ENCODE assay signal across 8 cellular contexts in genomic region chr6:132511159-132511835, GRCh38. TPM values are rescaled to one million over a fixed set of nuclear protein-coding genes. Genes with fewer than 3 reads are reported as not detected.
DNase-seq lines count a peak whose midpoint lies in the region; ATAC-seq and TF ChIP-seq lines count a peak whose summit lies in the region.

No MANE protein-coding gene starts in this region.

- H3K4me2 ChIP-seq in H9 (ENCODE audit: insufficient read depth, insufficient read length, low read length) (no peak overlapping the region), mesenchymal stem cell (ENCODE audit: low read length, poor library complexity, severe bottlenecking) (peak overlapping the region; percentile 78)

- H3K27me3 ChIP-seq in AG04450 (ENCODE audit: control insufficient read depth, insufficient read depth, low read length) (peaks cover 3% of the 10 kb centered on the region), H9 (ENCODE audit: insufficient read depth, low read length) (no peaks in the 10 kb centered on the region), mesenchymal stem cell (ENCODE audit: control insufficient read depth in 1 of 2, insufficient read depth in 1 of 2, low read length in 2 of 2) (no peaks in the 10 kb centered on the region)

- no peak overlapping the region for H4K5ac ChIP-seq in H9 (ENCODE audit: insufficient read length, low read depth, low read length)

- H3K36me3 Mint-ChIP-seq in H9 (ENCODE audit: insufficient read depth in 1 of 3, low read depth in 3 of 3), result peaks cover 0 to 9% (median 8%) of the 10 kb centered on the region in 3 experiments; a peak in 3 of 7 replicates

- H3K9me3 Mint-ChIP-seq in H9, result no peaks in the 10 kb centered on the region

- H2AFZ ChIP-seq in H9 (ENCODE audit: low read length) (no peak overlapping the region), mesenchymal stem cell (ENCODE audit: low read depth, low read length) (no peak overlapping the region)

- POLR2A ChIA-PET in AG04450 (lab: Yijun Ruan, JAX), result no interaction called here

- H3K4ac ChIP-seq in H9 (ENCODE audit: low read depth, low read length) (no peak overlapping the region), mesenchymal stem cell (ENCODE audit: low read depth in 1 of 2, low read length in 2 of 2) (no peak overlapping the region)

- H2BK20ac ChIP-seq in H9 (ENCODE audit: low read depth, low read length, poor library complexity, severe bottlenecking), result no peak overlapping the region

- H3K9ac ChIP-seq in H9 (ENCODE audit: extremely low read depth, insufficient read length, low read length) (no peak overlapping the region), mesenchymal stem cell (ENCODE audit: low read length) (peak overlapping the region; percentile 91)

- peaks cover 3% of the 10 kb centered on the region for H3K79me1 ChIP-seq in H9 (ENCODE audit: insufficient read depth, low read depth, low read length, poor library complexity, severe bottlenecking)
- no peaks in the 10 kb centered on the region for H3K79me1 ChIP-seq in mesenchymal stem cell (replicated peaks; ENCODE audit: low read length, poor library complexity, severe bottlenecking)

- no peak for ATAC-seq in HG03457 (IDR thresholded peaks at IDR 0.05; ENCODE audit: unreplicated experiment)
- ATAC-seq in GM19455 (IDR thresholded peaks at IDR 0.05; ENCODE audit: unreplicated experiment), result no peak

- no peak overlapping the region for H4K8ac ChIP-seq in H9 (replicated peaks; ENCODE audit: insufficient read length, low read depth, low read length)
- H4K8ac ChIP-seq in mesenchymal stem cell (ENCODE audit: low read length), result no peak overlapping the region

- no peaks in the 10 kb centered on the region; the same call in 1 of the 2 replicates for H3K4me1 ChIP-seq in H9 (ENCODE audit: insufficient read depth, low read length)
- no peaks in the 10 kb centered on the region for H3K4me1 ChIP-seq in mesenchymal stem cell (ENCODE audit: control insufficient read depth, insufficient read depth, low read depth, low read length)

- peaks cover 12% of the 10 kb centered on the region for H3K27me3 Mint-ChIP-seq in H9 (ENCODE audit: low read depth)

- H2BK15ac ChIP-seq in H9 (ENCODE audit: low read depth, low read length) (no peak overlapping the region), mesenchymal stem cell (ENCODE audit: low read depth, poor library complexity, severe bottlenecking) (no peak overlapping the region)

- H4K91ac ChIP-seq in H9 (ENCODE audit: insufficient read length, low read depth, low read length), result no peak overlapping the region
- no peak overlapping the region for H4K91ac ChIP-seq in mesenchymal stem cell (ENCODE audit: low read length)

- H3K14ac ChIP-seq in H9 (ENCODE audit: insufficient read depth, low read length) (no peak overlapping the region), mesenchymal stem cell (ENCODE audit: low read length in 2 of 2) (no peak overlapping the region)

- H2BK12ac ChIP-seq in H9 (ENCODE audit: insufficient read length, low read depth, low read length) (no peak overlapping the region), mesenchymal stem cell (ENCODE audit: low read length in 2 of 2) (no peak overlapping the region)

- H3K36me3 ChIP-seq in mesenchymal stem cell (ENCODE audit: control insufficient read depth in 1 of 2, insufficient read depth in 2 of 2, low read depth in 1 of 2, low read length in 2 of 2), result peaks cover 9 to 23% of the 10 kb centered on the region in 2 experiments

- CTCF ChIA-PET in AG04450 (lab: Charles Lee), result interaction anchor here (0.8 to 1.9 kb wide), 2 partner anchors 19 to 231 kb away, joined by 4 to 10 read pairs; no protein-coding TSS in a partner anchor

- in situ Hi-C loops in astrocyte of the spinal cord (cut with HindIII; ENCODE audit: low sequenced_read_pairs), result no loop called here

- no CpG with 5 or more reads among the region's 5 CpGs for WGBS in H9 (ENCODE audit: extremely low coverage, insufficient read length, low lambda C conversion rate)
- WGBS in mesenchymal stem cell, result 71% methylated on average over 4 of the region's 5 CpGs

- H2AK5ac ChIP-seq in H9 (ENCODE audit: insufficient read length, low read length), result no peak overlapping the region
- H2AK5ac ChIP-seq in mesenchymal stem cell (ENCODE audit: low read length, severe bottlenecking), result no peak overlapping the region

- H3K23me2 ChIP-seq in H9 (ENCODE audit: insufficient read length, low read depth, low read length, poor library complexity, severe bottlenecking), result no peaks in the 10 kb centered on the region

- no peaks in the 10 kb centered on the region for H4K20me1 ChIP-seq in H9 (ENCODE audit: control insufficient read depth, insufficient read depth, insufficient read length)

- H3K79me2 ChIP-seq in H9 (ENCODE audit: insufficient read depth, low read length), result peaks cover 4% of the 10 kb centered on the region; the same call in 1 of the 2 replicates

- DNase-seq in AG04450 (ENCODE audit: low read depth, low spot score) (no peak), H9 (no peak), astrocyte of the spinal cord (ENCODE audit: low read depth, low spot score) (no peak), mesenchymal stem cell (peak; percentile 36), cortex of kidney (lab: John Stamatoyannopoulos, UW) (no peak), AG08395 (ENCODE audit: low spot score) (no peak)

- peaks cover 16% of the 10 kb centered on the region in 2 experiments for H3K4me1 Mint-ChIP-seq in H9

- no peak overlapping the region for H2BK5ac ChIP-seq in H9 (ENCODE audit: insufficient read length, low read length)
- H2BK5ac ChIP-seq in mesenchymal stem cell (ENCODE audit: low read depth, low read length, poor library complexity, severe bottlenecking), result no peak overlapping the region

- H3K18ac ChIP-seq in H9 (ENCODE audit: insufficient read length, low read depth, low read length) (no peak overlapping the region), mesenchymal stem cell (ENCODE audit: low read depth in 1 of 2, low read length in 2 of 2) (no peak overlapping the region)

- H3T11ph ChIP-seq in H9 (ENCODE audit: low read length), result no peak overlapping the region

- H3K4me3 ChIP-seq in AG04450 (ENCODE audit: low read depth, low read length), result peak overlapping the region; percentile 80
- peak overlapping the region; percentile 82 for H3K4me3 ChIP-seq in astrocyte of the spinal cord (ENCODE audit: low read depth, low read length)
- peak overlapping the region in 1 of 2 experiments; percentile 78 for H3K4me3 ChIP-seq in mesenchymal stem cell (ENCODE audit: insufficient read depth in 1 of 2, low read depth in 1 of 2, low read length in 2 of 2)

- H2BK120ac ChIP-seq in H9 (ENCODE audit: low read depth, low read length, poor library complexity, severe bottlenecking) (no peak overlapping the region), mesenchymal stem cell (ENCODE audit: low read depth, low read length) (no peak overlapping the region)

- no peak overlapping the region for H3K56ac ChIP-seq in H9 (ENCODE audit: insufficient read length, low read depth, low read length)

- no peak for TF ChIP-seq CTCF in AG04450 (IDR thresholded peaks at IDR 0.05; ENCODE audit: low read depth, low read length)
- TF ChIP-seq CTCF in H9 (conservative IDR thresholded peaks at IDR 0.05), result no peak
- no peak for TF ChIP-seq CTCF in astrocyte of the spinal cord (IDR thresholded peaks at IDR 0.05; ENCODE audit: low read depth, low read length)

- H3K23ac ChIP-seq in H9 (ENCODE audit: insufficient read length, low read depth, low read length) (no peak overlapping the region), mesenchymal stem cell (ENCODE audit: low read length in 2 of 2) (no peak overlapping the region)

- no peak overlapping the region for H3K27ac ChIP-seq in AG04450 (ENCODE audit: low read depth, low read length)
- H3K27ac ChIP-seq in H9 (ENCODE audit: insufficient read length, low read depth, low read length), result no peak overlapping the region
- peak overlapping the region; percentile 69 for H3K27ac ChIP-seq in mesenchymal stem cell (ENCODE audit: low read length, poor library complexity, severe bottlenecking)

- peak overlapping the region in 2 of 3 experiments; percentile 9 to 29; a peak in 3 of 7 replicates for H3K27ac Mint-ChIP-seq in H9

- no peaks in the 10 kb centered on the region for H3K9me3 ChIP-seq in AG04450 (ENCODE audit: control insufficient read depth, insufficient read depth, low read length)
- no peaks in the 10 kb centered on the region for H3K9me3 ChIP-seq in H9 (ENCODE audit: control insufficient read depth, low read depth, low read length)
- no peaks in the 10 kb centered on the region for H3K9me3 ChIP-seq in mesenchymal stem cell (ENCODE audit: control insufficient read depth, low read length)

- H3K4me3 Mint-ChIP-seq in H9, result peak overlapping the region; percentile 91 to 92; a peak in 3 of 5 replicates

RNA-seq across cellular contexts. Expression of gene STX7, which starts 1.6 kb away (rescaled TPM):
- polyA plus RNA-seq in AG04450 (2011; rRNA removed), result 37.0 and 42.7 TPM in 2 replicates
- polyA minus RNA-seq in AG04450 (2011; rRNA and poly(A)+ RNA removed), result 43.2 and 53.3 TPM in 2 replicates
- total RNA-seq in H9 (2021), result 26.8 and 30.0 TPM in 2 replicates
- polyA plus RNA-seq in mesenchymal stem cell (2013, experiment 1 of 2), result 32.9 TPM
- 31.0 TPM for polyA plus RNA-seq in mesenchymal stem cell (2013, experiment 2 of 2)

RNA-seq across cellular contexts. Expression of gene TAAR9, which starts 26.8 kb away (rescaled TPM):
- not detected in 2 replicates for polyA plus RNA-seq in AG04450 (2011; rRNA removed)
- polyA minus RNA-seq in AG04450 (2011; rRNA and poly(A)+ RNA removed), result not detected in 2 replicates
- not detected in 2 replicates for total RNA-seq in H9 (2021)
- polyA plus RNA-seq in mesenchymal stem cell (2013, experiment 1 of 2), result not detected
- polyA plus RNA-seq in mesenchymal stem cell (2013, experiment 2 of 2), result not detected

RNA-seq across cellular contexts. Expression of gene TAAR8, which starts 41.2 kb away (rescaled TPM):
- not detected in 2 replicates for polyA plus RNA-seq in AG04450 (2011; rRNA removed)
- polyA minus RNA-seq in AG04450 (2011; rRNA and poly(A)+ RNA removed), result not detected in 2 replicates
- total RNA-seq in H9 (2021), result not detected in 2 replicates
- not detected for polyA plus RNA-seq in mesenchymal stem cell (2013, experiment 1 of 2)
- polyA plus RNA-seq in mesenchymal stem cell (2013, experiment 2 of 2), result not detected

RNA-seq across cellular contexts. Expression of gene TAAR6, which starts 58.8 kb away (rescaled TPM):
- polyA plus RNA-seq in AG04450 (2011; rRNA removed), result not detected in 2 replicates
- polyA minus RNA-seq in AG04450 (2011; rRNA and poly(A)+ RNA removed), result not detected in 2 replicates
- total RNA-seq in H9 (2021), result not detected in 2 replicates
- not detected for polyA plus RNA-seq in mesenchymal stem cell (2013, experiment 1 of 2)
- polyA plus RNA-seq in mesenchymal stem cell (2013, experiment 2 of 2), result not detected
